Comparison of ENCODE assay signal across 20 cellular contexts in genomic region chr2:101185656-101186055, GRCh38.
"Had no signal": no experiment of that assay in that cellular context is flagged by ENCODE, and none has a peak within 500 bp of the region (broad histone marks: within the 10 kb centered on the region; RNA-seq: fewer than 3 reads in every experiment).

No MANE protein-coding gene starts in this region.

- H3K27me3 ChIP-seq: body of pancreas, esophagus muscularis mucosa, suprapubic skin had no signal

- H3K4me1 Mint-ChIP-seq: immature natural killer cell; naive thymus-derived CD8-positive, alpha-beta T cell had no signal

- H3K4me3 Mint-ChIP-seq: activated T-cell treated with anti-CD3 and anti-CD28 coated beads, Interleukin-2, amount 50 U/mL, for 24 hours; immature natural killer cell; naive thymus-derived CD8-positive, alpha-beta T cell; T-helper 1 cell treated with Interleukin-12 subunit alpha and Interleukin-12 subunit beta and Interleukin-4 antibody, amounts not matched to agents 30 μg/mL and 1 μg/mL, for 36 hours had no signal

- H3K27ac Mint-ChIP-seq: activated T-cell treated with anti-CD3 and anti-CD28 coated beads, Interleukin-2, amount 50 U/mL, for 24 hours; immature natural killer cell; naive thymus-derived CD8-positive, alpha-beta T cell; T-helper 1 cell treated with Interleukin-12 subunit alpha and Interleukin-12 subunit beta and Interleukin-4 antibody, amounts not matched to agents 30 μg/mL and 1 μg/mL, for 36 hours had no signal

- DNase-seq: activated CD4-positive, alpha-beta T cell treated with anti-CD3 and anti-CD28 coated beads, Interleukin-2, amount 50 U/mL, for 4 hours; activated effector memory CD4-positive, alpha-beta T cell treated with anti-CD3 and anti-CD28 coated beads, Interleukin-2, amount 50 U/mL, for 16 hours; activated T-cell treated with anti-CD3 and anti-CD28 coated beads, Interleukin-2, amount 50 U/mL, for 24 hours; amniotic stem cell; body of pancreas; dermis blood vessel endothelial cell; foreskin fibroblast; immature natural killer cell; left cardiac atrium; mucosa of descending colon; naive thymus-derived CD8-positive, alpha-beta T cell; occipital lobe; psoas muscle; stimulated activated CD4-positive, alpha-beta T cell treated with anti-CD3 and anti-CD28 coated beads, Interleukin-12 subunit alpha, Interleukin-12 subunit beta, amount 100 ng/mL, for 4 hours; stimulated activated naive CD4-positive, alpha-beta T cell treated with Interleukin-2 at 50 U/mL for 16 hours had no signal

- FAIRE-seq: TTC549 had no signal

- H3K4me1 ChIP-seq: esophagus muscularis mucosa, psoas muscle had no signal

- H3K36me3 ChIP-seq: esophagus muscularis mucosa, suprapubic skin had no signal

- H3K27me3 Mint-ChIP-seq: activated T-cell treated with anti-CD3 and anti-CD28 coated beads, Interleukin-2, amount 50 U/mL, for 24 hours had no signal

- H3K27ac ChIP-seq: body of pancreas, esophagus muscularis mucosa, psoas muscle, suprapubic skin had no signal

- H3K9me3 ChIP-seq: body of pancreas, esophagus muscularis mucosa, mucosa of descending colon, suprapubic skin had no signal

- H3K4me3 ChIP-seq: body of pancreas, esophagus muscularis mucosa, lung, mucosa of descending colon, psoas muscle, suprapubic skin had no signal

- H3K9me3 Mint-ChIP-seq: immature natural killer cell had no signal
